In the genomic region with DNA sequence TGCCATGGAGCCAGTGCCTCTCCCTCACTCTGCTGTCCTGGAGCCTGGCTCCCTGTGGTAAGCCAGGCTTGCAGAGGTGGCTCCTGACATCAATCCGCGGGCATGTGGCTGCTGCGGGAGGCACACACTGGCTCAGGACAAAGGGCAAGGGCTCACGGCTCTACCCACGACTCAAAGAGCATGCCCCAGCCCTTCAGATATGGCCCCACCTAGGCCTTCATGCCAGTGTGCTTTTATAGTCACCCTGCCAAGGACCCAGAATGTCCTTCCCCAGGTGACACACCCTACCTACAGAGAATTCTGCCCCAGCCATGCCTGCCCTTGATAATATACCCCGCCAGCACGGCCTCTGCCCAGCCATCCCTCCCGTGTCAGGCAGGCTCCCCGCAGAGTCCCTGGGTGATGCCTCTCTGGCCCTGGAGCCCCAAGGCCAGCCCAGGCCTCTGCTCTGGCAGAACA, we compare ENCODE assay signal across 8 cellular contexts. TPM values are rescaled to one million over a fixed set of nuclear protein-coding genes. Genes with fewer than 3 reads are reported as not detected.
A peak's percentile ranks its signal among the peaks of the same experiment; 100 is the strongest.
DNase-seq lines count a peak whose midpoint lies in the region; ATAC-seq, FAIRE-seq and TF ChIP-seq lines count a peak whose summit lies in the region.

No MANE protein-coding gene starts in this region.

- DNase-seq in GM12865 (ENCODE audit: low read depth) = no peak
- DNase-seq in SK-N-SH = peak; percentile 46
- DNase-seq in fibroblast of the aortic adventitia (ENCODE audit: low read depth) = no peak
- DNase-seq in pancreas = peak in 4 of 6 donors; percentile 43 to 72 (median 58)
- no peak for DNase-seq in ecto neural progenitor cell (ENCODE audit: low spot score)
- no peak for DNase-seq in HPDE6-E6E7 (ENCODE audit: extremely low spot score)

- H3K79me2 ChIP-seq in SK-N-SH (ENCODE audit: insufficient read depth) = peaks cover 76% of the 10 kb centered on the region

- H3K36me3 ChIP-seq in SK-N-SH (replicated peaks in 1 of 2; ENCODE audit: control insufficient read depth in 1 of 2, insufficient read depth in 2 of 2, low read length in 1 of 2) (peaks cover 0 to 22% of the 10 kb centered on the region in 2 experiments), pancreas (peaks cover 0 to 4% (median 0%) of the 10 kb centered on the region in 3 donors)

- no peak for TF ChIP-seq EP300 in SK-N-SH (IDR thresholded peaks at IDR 0.05; ENCODE audit: borderline replicate concordance in 1 of 2, low read depth in 1 of 2, low read length in 1 of 2)

- WGBS in SK-N-SH (ENCODE audit: low lambda C conversion rate) = 70% methylated on average over 2 of the region's 9 CpGs
- WGBS in pancreas, 2 donors = 4 to 14% methylated on average over 9 of the region's 9 CpGs

- POLR2A ChIA-PET in SK-N-SH (lab: Yijun Ruan, JAX) = interaction anchor here (0.9 to 1.3 kb wide), 2 partner anchors 8 to 15 kb away, joined by 3 to 6 read pairs; partner anchors contain the start of gene SQSTM1

- ATAC-seq in pancreas (peak; percentile 5 to 23 (median 14)), HG03108 (IDR thresholded peaks at IDR 0.05; ENCODE audit: unreplicated experiment) (no peak), GM18870 (IDR thresholded peaks at IDR 0.05; ENCODE audit: unreplicated experiment) (no peak)

- H4K20me1 ChIP-seq in SK-N-SH (ENCODE audit: insufficient read depth) = peaks cover 37% of the 10 kb centered on the region

- H3K9me3 ChIP-seq in SK-N-SH = no peaks in the 10 kb centered on the region
- H3K9me3 ChIP-seq in pancreas = no peaks in the 10 kb centered on the region

- H3K27ac ChIP-seq in SK-N-SH (ENCODE audit: low read depth in 2 of 2, low read length in 1 of 2) (peak overlapping the region; percentile 20 to 84; a peak in 1 of 4 replicates), pancreas (peak overlapping the region; percentile 81 to 94 (median 88))

- peak overlapping the region; percentile 99 for H3K4me2 ChIP-seq in SK-N-SH

- H3K27me3 ChIP-seq in SK-N-SH (ENCODE audit: insufficient read depth) = no peaks in the 10 kb centered on the region
- H3K27me3 ChIP-seq in pancreas = no peaks in the 10 kb centered on the region

- H3K4me3 ChIP-seq in GM12865 (ENCODE audit: low read depth, low read length) = peak overlapping the region; percentile 70
- H3K4me3 ChIP-seq in SK-N-SH (ENCODE audit: low read depth in 2 of 2, low read length in 1 of 2) = peak overlapping the region; percentile 72 to 88
- H3K4me3 ChIP-seq in fibroblast of the aortic adventitia (ENCODE audit: low read depth, low read length) = peak overlapping the region; percentile 82
- peak overlapping the region; percentile 77 to 91 (median 84) for H3K4me3 ChIP-seq in pancreas

- FAIRE-seq in pancreas (lab: Jason Lieb, UNC) = no peak

- no peak for TF ChIP-seq CTCF in GM12865 (IDR thresholded peaks at IDR 0.05; ENCODE audit: insufficient read depth, low read depth, low read length, missing control alignments)
- no peak for TF ChIP-seq CTCF in SK-N-SH (IDR thresholded peaks at IDR 0.05)
- no peak for TF ChIP-seq CTCF in fibroblast of the aortic adventitia (IDR thresholded peaks at IDR 0.05; ENCODE audit: insufficient read depth, low read length)
- TF ChIP-seq CTCF in pancreas (IDR thresholded peaks at IDR 0.05) = no peak

- H3K4me1 ChIP-seq in SK-N-SH (ENCODE audit: control insufficient read depth in 1 of 2, insufficient read depth in 2 of 2, low read depth in 1 of 2, low read length in 1 of 2) (peaks cover 16 to 23% of the 10 kb centered on the region in 2 experiments; a peak in 3 of 4 replicates), pancreas (peaks cover 0 to 22% (median 0%) of the 10 kb centered on the region in 3 donors)

- H3F3A ChIP-seq in SK-N-SH (replicated peaks; ENCODE audit: insufficient read depth) = peaks cover 9% of the 10 kb centered on the region

- no peak for TF ChIP-seq RAD21 in SK-N-SH (IDR thresholded peaks at IDR 0.05; ENCODE audit: low read length)

- no peak overlapping the region for H2AFZ ChIP-seq in SK-N-SH (ENCODE audit: low read depth)

- intact Hi-C loops in pancreas (cut with DNase I) = loop anchor here in 1 of 3 donors (10.0 kb wide), 1 partner anchor 110 kb away; no protein-coding TSS in a partner anchor

- CTCF ChIA-PET in SK-N-SH (lab: Yijun Ruan, JAX) = interaction anchor here (1.2 to 3.7 kb wide), 2 partner anchors 9 to 17 kb away, joined by 3 to 24 read pairs; no protein-coding TSS in a partner anchor

- H3K9me2 ChIP-seq in SK-N-SH = no peaks in the 10 kb centered on the region

- peak overlapping the region; percentile 72 for H3K9ac ChIP-seq in SK-N-SH

TF ChIP-seq in SK-N-SH, 30 proteins besides CTCF, POLR2A, EP300 and RAD21:
- TF ChIP-seq POLR2AphosphoS5 (IDR thresholded peaks at IDR 0.05; ENCODE audit: low read depth, low read length) (no peak), FOXM1 (IDR thresholded peaks at IDR 0.05; ENCODE audit: low read depth) (no peak), SIN3A (IDR thresholded peaks at IDR 0.05; ENCODE audit: borderline replicate concordance, low read depth, low read length) (no peak), YY1 (IDR thresholded peaks at IDR 0.05; ENCODE audit: low read depth) (no peak), RCOR1 (IDR thresholded peaks at IDR 0.05; ENCODE audit: low read length) (no peak), RFX5 (IDR thresholded peaks at IDR 0.05; ENCODE audit: low read length) (no peak)
- TF ChIP-seq, protein P1, sequence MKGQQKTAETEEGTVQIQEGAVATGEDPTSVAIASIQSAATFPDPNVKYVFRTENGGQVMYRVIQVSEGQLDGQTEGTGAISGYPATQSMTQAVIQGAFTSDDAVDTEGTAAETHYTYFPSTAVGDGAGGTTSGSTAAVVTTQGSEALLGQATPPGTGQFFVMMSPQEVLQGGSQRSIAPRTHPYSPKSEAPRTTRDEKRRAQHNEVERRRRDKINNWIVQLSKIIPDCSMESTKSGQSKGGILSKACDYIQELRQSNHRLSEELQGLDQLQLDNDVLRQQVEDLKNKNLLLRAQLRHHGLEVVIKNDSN (IDR thresholded peaks at IDR 0.05; ENCODE audit: borderline replicate concordance, low read depth) = no peak

RNA-seq across cellular contexts. Expression of gene MGAT4B, which starts 1.6 kb away (rescaled TPM):
- polyA plus RNA-seq in SK-N-SH (2012; rRNA removed) = 174 and 190 TPM in 2 replicates
- polyA plus RNA-seq in SK-N-SH (2012; cell fraction: cytosol; rRNA removed) = 120 and 170 TPM in 2 replicates
- 434 and 545 TPM in 2 replicates for polyA plus RNA-seq in SK-N-SH (2012; cell fraction: nucleus; rRNA removed)
- total RNA-seq in fibroblast of the aortic adventitia (ENCODE audit: low replicate concordance) = 106 and 141 TPM in 2 replicates
- 10 to 100 TPM; 33.7 to 97.5 (median 45.9) TPM for total RNA-seq in pancreas
- polyA plus RNA-seq in pancreas = 10 to 100 TPM; 58.7 to 65.4 TPM

RNA-seq across cellular contexts. Expression of gene LTC4S, which starts 11.3 kb away (rescaled TPM):
- polyA plus RNA-seq in SK-N-SH (2012; rRNA removed) = 0.34 and 0.43 TPM in 2 replicates
- polyA plus RNA-seq in SK-N-SH (2012; cell fraction: cytosol; rRNA removed) = 0.14 TPM in 1 of 2 replicates, not detected in the other
- polyA plus RNA-seq in SK-N-SH (2012; cell fraction: nucleus; rRNA removed) = 0.67 and 0.75 TPM in 2 replicates
- total RNA-seq in fibroblast of the aortic adventitia (ENCODE audit: low replicate concordance) = 1.5 and 3.3 TPM in 2 replicates
- total RNA-seq in pancreas = 1 to 10 TPM; 1.1 to 8.7 (median 4.5) TPM
- 10 to 100 TPM in 1 of 2 donors, 1 to 10 TPM in 1; 4.2 to 10.9 TPM for polyA plus RNA-seq in pancreas

RNA-seq across cellular contexts. Expression of gene SQSTM1, which starts 15.6 kb away (rescaled TPM):
- polyA plus RNA-seq in SK-N-SH (2012; rRNA removed) (181 and 185 TPM in 2 replicates), pancreas (100 to 1,000 TPM; 125 to 166 TPM)
- 98.5 and 121 TPM in 2 replicates for polyA plus RNA-seq in SK-N-SH (2012; cell fraction: cytosol; rRNA removed)
- polyA plus RNA-seq in SK-N-SH (2012; cell fraction: nucleus; rRNA removed) = 413 and 442 TPM in 2 replicates
- total RNA-seq in fibroblast of the aortic adventitia (ENCODE audit: low replicate concordance) (596 and 1,869 TPM in 2 replicates), pancreas (100 to 1,000 TPM; 159 to 261 (median 228) TPM)

RNA-seq across cellular contexts. Expression of gene MRNIP, which starts 53.5 kb away (rescaled TPM):
- polyA plus RNA-seq in SK-N-SH (2012; rRNA removed) (32.8 and 34.9 TPM in 2 replicates), pancreas (10 to 100 TPM; 49.2 to 53.1 TPM)
- 12.4 and 13.7 TPM in 2 replicates for polyA plus RNA-seq in SK-N-SH (2012; cell fraction: cytosol; rRNA removed)
- polyA plus RNA-seq in SK-N-SH (2012; cell fraction: nucleus; rRNA removed) = 283 and 329 TPM in 2 replicates
- total RNA-seq in fibroblast of the aortic adventitia (ENCODE audit: low replicate concordance) (3.5 and 11.0 TPM in 2 replicates), pancreas (10 to 100 TPM in 5 of 6 donors, 1 to 10 TPM in 1; 8.6 to 19.1 (median 13.6) TPM)

Comparison
In these comparisons a context has a peak if more than half of its experiments do, and no peak if none do; other contexts are left out.
1. DNase-seq: peak in SK-N-SH (single experiment) and pancreas (4 of 6); none in GM12865 (single experiment), fibroblast of the aortic adventitia (single experiment), ecto neural progenitor cell (single experiment) and HPDE6-E6E7 (single experiment).
2. ATAC-seq: peak in pancreas (4 of 4); none in HG03108 (single experiment) and GM18870 (single experiment).
3. Peak in every context shown above with its lines, with median percentiles within 50 percentile points of each other: H3K4me3 ChIP-seq.